Comparison of ENCODE assay signal across 7 cellular contexts in genomic region chr1:173330952-173331548, GRCh38.
A peak's percentile ranks its signal among the peaks of the same experiment; 100 is the strongest.
DNase-seq lines count a peak whose midpoint lies in the region; ATAC-seq, FAIRE-seq and TF ChIP-seq lines count a peak whose summit lies in the region.
"Not testable (repeated sequence)": the region's sequence is repeated elsewhere in the genome, so short reads cannot be mapped to it uniquely, and the experiment has no call there.

No MANE protein-coding gene starts in this region.

- H4K20me1 ChIP-seq in astrocyte (ENCODE audit: insufficient read depth, low read length), result not testable (repeated sequence)

- POLR2A ChIA-PET in activated CD4-positive, alpha-beta memory T cell treated with anti-CD3 and anti-CD28 coated beads for 36 hours (lab: Charles Lee), result not testable (repeated sequence)

- not testable (repeated sequence) for H3K9me3 ChIP-seq in astrocyte (ENCODE audit: insufficient read depth, low read depth, low read length)

- not testable (repeated sequence) for H3K27me3 Mint-ChIP-seq in IgD-negative memory B cell; activated CD4-positive, alpha-beta memory T cell treated with anti-CD3 and anti-CD28 coated beads for 36 hours; astrocyte (ENCODE audit: low read depth, unreplicated experiment); natural killer cell treated with Interleukin-12 subunit alpha and Interleukin-12 subunit beta and Interleukin-15 and Interleukin-18, amount 100 ng/mL, for 72 hours

- H3K4me3 Mint-ChIP-seq in IgD-negative memory B cell, result peak overlapping the region; percentile 13 to 72 (median 49)
- H3K4me3 Mint-ChIP-seq in activated CD4-positive, alpha-beta memory T cell treated with anti-CD3 and anti-CD28 coated beads for 36 hours, result peak overlapping the region; percentile 23
- not testable (repeated sequence) for H3K4me3 Mint-ChIP-seq in astrocyte (ENCODE audit: unreplicated experiment)
- peak overlapping the region; percentile 76 for H3K4me3 Mint-ChIP-seq in natural killer cell treated with Interleukin-12 subunit alpha and Interleukin-12 subunit beta and Interleukin-15 and Interleukin-18, amount 100 ng/mL, for 72 hours

- H3K36me3 Mint-ChIP-seq in IgD-negative memory B cell; activated CD4-positive, alpha-beta memory T cell treated with anti-CD3 and anti-CD28 coated beads for 36 hours; astrocyte (ENCODE audit: low read depth, unreplicated experiment); natural killer cell treated with Interleukin-12 subunit alpha and Interleukin-12 subunit beta and Interleukin-15 and Interleukin-18, amount 100 ng/mL, for 72 hours: not testable (repeated sequence)

- H3K9me3 Mint-ChIP-seq in IgD-negative memory B cell; activated CD4-positive, alpha-beta memory T cell treated with anti-CD3 and anti-CD28 coated beads for 36 hours; astrocyte (ENCODE audit: unreplicated experiment); natural killer cell treated with Interleukin-12 subunit alpha and Interleukin-12 subunit beta and Interleukin-15 and Interleukin-18, amount 100 ng/mL, for 72 hours: not testable (repeated sequence)

- H3K27ac ChIP-seq in astrocyte (ENCODE audit: low read depth, low read length), result peak overlapping the region; percentile 82

- H3K36me3 ChIP-seq in astrocyte (ENCODE audit: insufficient read depth, low read length), result not testable (repeated sequence)

- H3K4me1 ChIP-seq in astrocyte (ENCODE audit: insufficient read depth, low read length), result peaks cover 30% of the 10 kb centered on the region

- CTCF ChIA-PET in activated CD4-positive, alpha-beta memory T cell treated with anti-CD3 and anti-CD28 coated beads for 36 hours (lab: Charles Lee), result interaction anchor here (0.8 kb wide), 1 partner anchor 552 kb away, joined by 3 read pairs; no protein-coding TSS in a partner anchor

- H3K4me1 Mint-ChIP-seq in IgD-negative memory B cell (peaks cover 15 to 25% (median 21%) of the 10 kb centered on the region in 3 donors), astrocyte (ENCODE audit: low read depth, unreplicated experiment) (peaks cover 27% of the 10 kb centered on the region)
- H3K4me1 Mint-ChIP-seq in activated CD4-positive, alpha-beta memory T cell treated with anti-CD3 and anti-CD28 coated beads for 36 hours (ENCODE audit: low read depth), result peaks cover 20% of the 10 kb centered on the region
- H3K4me1 Mint-ChIP-seq in natural killer cell treated with Interleukin-12 subunit alpha and Interleukin-12 subunit beta and Interleukin-15 and Interleukin-18, amount 100 ng/mL, for 72 hours (ENCODE audit: low read depth in 2 of 2), result peaks cover 28 to 32% of the 10 kb centered on the region in 2 donors

- intact Hi-C loops in activated CD4-positive, alpha-beta memory T cell treated with anti-CD3 and anti-CD28 coated beads for 36 hours (cut with micrococcal nuclease), result loop anchor here (1.0 to 10.0 kb wide), 4 partner anchors 33 to 436 kb away; no protein-coding TSS in a partner anchor

- peak overlapping the region; percentile 50 for H3K4me2 ChIP-seq in astrocyte (ENCODE audit: low read length)

- not testable (repeated sequence) for H3K79me2 ChIP-seq in astrocyte (ENCODE audit: insufficient read depth, low read length)

- peak overlapping the region; percentile 29 for H3K9ac ChIP-seq in astrocyte (ENCODE audit: low read length)

- H3K27me3 ChIP-seq in astrocyte (ENCODE audit: insufficient read depth, low read length), result not testable (repeated sequence)

- not testable (repeated sequence) for FAIRE-seq in astrocyte (lab: Jason Lieb, UNC)

- DNase-seq in ELR (ENCODE audit: low read depth), result peak; percentile 45
- peak; percentile 69 for DNase-seq in RPMI7951 (ENCODE audit: low read depth)
- DNase-seq in activated CD4-positive, alpha-beta memory T cell treated with anti-CD3 and anti-CD28 coated beads for 36 hours; natural killer cell treated with Interleukin-12 subunit alpha and Interleukin-12 subunit beta and Interleukin-15 and Interleukin-18, amount 100 ng/mL, for 72 hours (ENCODE audit: low spot score): not testable (repeated sequence)
- DNase-seq in astrocyte (ENCODE audit: low read depth), result peak; percentile 60
- DNase-seq in fibroblast of pulmonary artery (ENCODE audit: low read depth), result peak; percentile 31

- TF ChIP-seq CTCF in astrocyte (IDR thresholded peaks at IDR 0.05; ENCODE audit: insufficient read depth, low read depth, low read length); fibroblast of pulmonary artery (IDR thresholded peaks at IDR 0.05; ENCODE audit: low read length, missing control alignments): not testable (repeated sequence)

- H3K27ac Mint-ChIP-seq in IgD-negative memory B cell (peak overlapping the region; percentile 29 to 71 (median 54)), astrocyte (ENCODE audit: unreplicated experiment) (peak overlapping the region; percentile 18)
- H3K27ac Mint-ChIP-seq in activated CD4-positive, alpha-beta memory T cell treated with anti-CD3 and anti-CD28 coated beads for 36 hours, result peak overlapping the region; percentile 59
- peak overlapping the region; percentile 72 to 92 for H3K27ac Mint-ChIP-seq in natural killer cell treated with Interleukin-12 subunit alpha and Interleukin-12 subunit beta and Interleukin-15 and Interleukin-18, amount 100 ng/mL, for 72 hours

- ATAC-seq in natural killer cell treated with Interleukin-12 subunit alpha and Interleukin-12 subunit beta and Interleukin-15 and Interleukin-18, amount 100 ng/mL, for 72 hours, result peak; percentile 34 to 55

- not testable (repeated sequence) for H3K4me3 ChIP-seq in astrocyte (ENCODE audit: insufficient read depth, low read depth, low read length); fibroblast of pulmonary artery (replicated peaks; ENCODE audit: low read depth, low read length)

- not testable (repeated sequence) for H2AFZ ChIP-seq in astrocyte (ENCODE audit: low read depth, low read length)

Comparison
In these comparisons a context has a peak if more than half of its experiments do, and no peak if none do; other contexts are left out.
1. H3K27ac Mint-ChIP-seq: peak in every context shown above with its lines; median percentile 82 in natural killer cell treated with Interleukin-12 subunit alpha and Interleukin-12 subunit beta and Interleukin-15 and Interleukin-18, amount 100 ng/mL, for 72 hours; 59 in activated CD4-positive, alpha-beta memory T cell treated with anti-CD3 and anti-CD28 coated beads for 36 hours; 54 in IgD-negative memory B cell; 18 in astrocyte.